In the genomic region with DNA sequence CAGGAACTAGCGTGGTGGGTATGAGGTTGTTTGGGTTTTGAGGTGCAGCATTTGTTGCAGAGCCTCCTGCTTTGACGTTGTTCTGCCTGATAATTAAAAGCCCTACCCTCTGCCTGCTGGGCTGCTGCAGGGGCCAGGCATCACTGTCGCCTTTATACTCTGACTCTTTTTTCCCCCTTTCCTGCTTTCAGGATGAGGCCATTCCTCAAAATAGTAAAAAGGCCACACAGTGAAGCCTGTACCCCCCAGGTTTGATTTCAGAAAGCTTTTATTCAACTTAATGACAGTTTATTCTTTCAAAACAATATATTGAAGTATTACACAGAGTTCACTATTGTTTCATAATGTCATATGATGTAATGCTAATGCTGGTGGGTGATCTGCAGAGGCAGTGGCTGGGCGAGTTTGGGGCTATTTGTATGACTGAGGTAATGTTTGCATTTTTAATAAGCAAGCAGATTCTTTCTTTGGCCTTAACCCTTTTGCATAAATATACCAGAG, we compare ENCODE assay signal across 10 cellular contexts. TPM values are rescaled to one million over a fixed set of nuclear protein-coding genes. Genes with fewer than 3 reads are reported as not detected.
DNase-seq lines count a peak whose midpoint lies in the region; ATAC-seq and TF ChIP-seq lines count a peak whose summit lies in the region.
"Had no signal": no experiment of that assay in that cellular context is flagged by ENCODE, and none has a peak within 500 bp of the region (broad histone marks: within the 10 kb centered on the region; RNA-seq: fewer than 3 reads in every experiment).

No MANE protein-coding gene starts in this region.

- peak; percentile 81 for ATAC-seq in central memory CD8-positive, alpha-beta T cell (replicated peaks; ENCODE audit: extremely low read depth, poor library complexity, severe bottlenecking)
- peak; percentile 24 to 37 (median 35) for ATAC-seq in natural killer cell
- no peak for ATAC-seq in GM21423 (IDR thresholded peaks at IDR 0.05; ENCODE audit: unreplicated experiment)
- no peak for ATAC-seq in HG03135 (IDR thresholded peaks at IDR 0.05; ENCODE audit: unreplicated experiment)
- ATAC-seq in HG02610 (IDR thresholded peaks at IDR 0.05; ENCODE audit: unreplicated experiment) = no peak
- ATAC-seq: PC-3 had no signal

- no peaks in the 10 kb centered on the region for H3K27me3 Mint-ChIP-seq in central memory CD8-positive, alpha-beta T cell
- H3K27me3 Mint-ChIP-seq in natural killer cell (ENCODE audit: low read depth in 2 of 2) = no peaks in the 10 kb centered on the region

- intact Hi-C loops in natural killer cell (cut with micrococcal nuclease) = no loop called here

- H3K4me3 Mint-ChIP-seq in central memory CD8-positive, alpha-beta T cell = peak overlapping the region; percentile 33
- H3K4me3 Mint-ChIP-seq in natural killer cell = no peak overlapping the region
- H3K4me3 Mint-ChIP-seq: nephron progenitor cell had no signal

- peaks cover 57% of the 10 kb centered on the region for H3K4me1 Mint-ChIP-seq in central memory CD8-positive, alpha-beta T cell
- H3K4me1 Mint-ChIP-seq in natural killer cell = peaks cover 32 to 39% of the 10 kb centered on the region in 2 donors

- H3K9me3 Mint-ChIP-seq in central memory CD8-positive, alpha-beta T cell = no peaks in the 10 kb centered on the region
- no peaks in the 10 kb centered on the region for H3K9me3 Mint-ChIP-seq in natural killer cell
- H3K9me3 Mint-ChIP-seq: nephron progenitor cell had no signal

- no peak for TF ChIP-seq CTCF in natural killer cell (IDR thresholded peaks at IDR 0.05)

- peaks cover 9% of the 10 kb centered on the region for H3K36me3 Mint-ChIP-seq in central memory CD8-positive, alpha-beta T cell (ENCODE audit: insufficient read depth)
- no peaks in the 10 kb centered on the region for H3K36me3 Mint-ChIP-seq in natural killer cell

- H3K27ac Mint-ChIP-seq in central memory CD8-positive, alpha-beta T cell (ENCODE audit: low read depth) = peak overlapping the region; percentile 54
- H3K27ac Mint-ChIP-seq in natural killer cell = peak overlapping the region; percentile 41 to 60
- H3K27ac Mint-ChIP-seq: nephron progenitor cell had no signal

- DNase-seq in COLO829 (ENCODE audit: low spot score) = peak; percentile 47
- DNase-seq in NCI-H146 (lab: John Stamatoyannopoulos, UW) = peak; percentile 61
- no peak for DNase-seq in central memory CD8-positive, alpha-beta T cell (ENCODE audit: low spot score in 2 of 2)
- no peak for DNase-seq in natural killer cell
- DNase-seq in SHP77 treated with DMSO at 0.1 percent for 48 hours (lab: John Stamatoyannopoulos, UW) = no peak
- DNase-seq: nephron progenitor cell, PC-3 had no signal

RNA-seq across cellular contexts. Expression of gene BORCS5, which starts 9.1 kb away (rescaled TPM):
- 10 to 100 TPM; 28.5 to 32.8 (median 29.2) TPM for total RNA-seq in natural killer cell

RNA-seq across cellular contexts. Expression of gene MANSC1, which starts 15.9 kb away (rescaled TPM):
- under 1 TPM; 0.05 to 0.63 (median 0.25) TPM for total RNA-seq in natural killer cell

Comparison
In these comparisons a context has a peak if more than half of its experiments do, and no peak if none do; other contexts are left out.
1. DNase-seq: peak in COLO829 (single experiment) and NCI-H146 (single experiment); none in central memory CD8-positive, alpha-beta T cell (0 of 2), natural killer cell (single experiment) and SHP77 treated with DMSO at 0.1 percent for 48 hours (single experiment).
2. ATAC-seq: peak in central memory CD8-positive, alpha-beta T cell (single experiment) and natural killer cell (3 of 3); none in GM21423 (single experiment), HG03135 (single experiment) and HG02610 (single experiment).